Comparison of ENCODE assay signal across 8 cellular contexts in genomic region chr16:50151744-50152143, GRCh38. TPM values are rescaled to one million over a fixed set of nuclear protein-coding genes. Genes with fewer than 3 reads are reported as not detected.
DNase-seq lines count a peak whose midpoint lies in the region; ATAC-seq and TF ChIP-seq lines count a peak whose summit lies in the region.

No MANE protein-coding gene starts in this region.

- H3K4me1 ChIP-seq in fibroblast of lung (ENCODE audit: control insufficient read depth, extremely low read depth, insufficient read depth, low read length), result peaks cover 3% of the 10 kb centered on the region

- CTCF ChIA-PET in WTC11 (lab: Charles Lee), result interaction anchor here (1.0 to 1.4 kb wide), 3 partner anchors 16 to 127 kb away, joined by 4 to 12 read pairs (median 6); partner anchors contain the start of gene CNEP1R1

- no peaks in the 10 kb centered on the region for H3K9me3 ChIP-seq in fibroblast of lung (ENCODE audit: control insufficient read depth, insufficient read depth, low read depth, low read length)

- H3K27ac ChIP-seq in fibroblast of lung (ENCODE audit: insufficient read depth, low read length), result no peak overlapping the region

- no peaks in the 10 kb centered on the region for H4K20me1 ChIP-seq in fibroblast of lung (ENCODE audit: control insufficient read depth, extremely low read depth, insufficient read depth, low read length)

- H2AFZ ChIP-seq in fibroblast of lung (ENCODE audit: low read length), result peak overlapping the region; percentile 96

- H3K36me3 ChIP-seq in fibroblast of lung (ENCODE audit: control insufficient read depth, insufficient read depth, low read length), result no peaks in the 10 kb centered on the region

- H3K4me3 ChIP-seq in GM12864 (ENCODE audit: low read depth, low read length), result peak overlapping the region; percentile 70; the same call in 1 of the 2 replicates
- H3K4me3 ChIP-seq in fibroblast of lung (replicated peaks in 1 of 4; ENCODE audit: control extremely low read depth in 1 of 4, insufficient read depth in 1 of 4, low read depth in 3 of 4, low read length in 4 of 4), result peak overlapping the region in 1 of 4 experiments; percentile 75

- H3K79me2 ChIP-seq in fibroblast of lung (ENCODE audit: control insufficient read depth, insufficient read depth, low read length), result peaks cover 31% of the 10 kb centered on the region

- no peaks in the 10 kb centered on the region for H3K36me3 Mint-ChIP-seq in WTC11

- no peak for ATAC-seq in WTC11
- no peak for ATAC-seq in HG02763 (IDR thresholded peaks at IDR 0.05; ENCODE audit: unreplicated experiment)

- H3K4me2 ChIP-seq in fibroblast of lung (ENCODE audit: extremely low read depth, insufficient read depth, low read length), result peak overlapping the region; percentile 86

- no peak for TF ChIP-seq CTCF in GM12864 (IDR thresholded peaks at IDR 0.05; ENCODE audit: low read depth, low read length, missing control alignments)
- TF ChIP-seq CTCF in WTC11 (IDR thresholded peaks at IDR 0.05), result no peak
- no peak for TF ChIP-seq CTCF in fibroblast of lung (conservative IDR thresholded peaks at IDR 0.05 in 1 of 2, IDR thresholded peaks at IDR 0.05 in 1 of 2; ENCODE audit: low read depth in 1 of 2, low read length in 2 of 2)
- TF ChIP-seq CTCF in GM20000 (IDR thresholded peaks at IDR 0.05; ENCODE audit: extremely low read depth, missing control alignments), result no peak

- POLR2A ChIA-PET in WTC11 (lab: Charles Lee), result interaction anchor here (0.6 kb wide), 1 partner anchor 59 kb away, joined by 3 read pairs; no protein-coding TSS in a partner anchor

- DNase-seq in GM12864 (ENCODE audit: low read depth) (no peak), WTC11 (ENCODE audit: low spot score) (no peak), fibroblast of lung (ENCODE audit: low read depth in 2 of 2) (no peak), NCI-H1930 (lab: John Stamatoyannopoulos, UW) (no peak), GM20000 (ENCODE audit: low spot score) (no peak), NCI-H82 treated with DMSO at 0.1 percent for 48 hours (lab: John Stamatoyannopoulos, UW; ENCODE audit: unreplicated experiment) (no peak)
- peak in 2 of 3 donors; percentile 11 to 14 for DNase-seq in stimulated activated CD4-positive, alpha-beta T cell treated with anti-CD3 and anti-CD28 coated beads, Interleukin-12 subunit alpha, Interleukin-12 subunit beta, amount 100 ng/mL, for 48 hours (ENCODE audit: low read depth in 2 of 3, low spot score in 1 of 3)

- H3K27me3 Mint-ChIP-seq in WTC11 (ENCODE audit: low read depth), result peaks cover 3% of the 10 kb centered on the region; the same call in 1 of the 2 replicates

- no peaks in the 10 kb centered on the region for H3K27me3 ChIP-seq in fibroblast of lung (ENCODE audit: control insufficient read depth, insufficient read depth, low read length)

- peak overlapping the region; percentile 86 for H3K4me3 Mint-ChIP-seq in WTC11

- H3K9me3 Mint-ChIP-seq in WTC11, result no peaks in the 10 kb centered on the region

- H3K4me1 Mint-ChIP-seq in WTC11, result peaks cover 24% of the 10 kb centered on the region

- peak overlapping the region; percentile 96 for H3K27ac Mint-ChIP-seq in WTC11

- no peak overlapping the region for H3K9ac ChIP-seq in fibroblast of lung (ENCODE audit: insufficient read depth, low read length)

TF ChIP-seq in WTC11, 78 proteins besides CTCF, POLR2A, EP300 and RAD21:
- TF ChIP-seq STAT6 (CRISPR knock-in tag; conservative IDR thresholded peaks at IDR 0.05; ENCODE audit: low read depth) (no peak), ATF2 (CRISPR knock-in tag; IDR thresholded peaks at IDR 0.05; ENCODE audit: borderline replicate concordance, low read depth) (no peak)

RNA-seq across cellular contexts. Expression of gene TENT4B, which starts 1.4 kb away (rescaled TPM):
- total RNA-seq in WTC11 (2021) (12.7 to 14.3 TPM (median 13.6 TPM) in 3 replicates), fibroblast of lung (11.0 and 12.2 TPM in 2 replicates)
- 11.1 and 12.3 TPM in 2 replicates for polyA plus RNA-seq in fibroblast of lung
- 6.7 TPM in 2 replicates for polyA plus RNA-seq in fibroblast of lung (2012)
- polyA minus RNA-seq in fibroblast of lung (ENCODE audit: low replicate concordance), result 4.0 and 6.1 TPM in 2 replicates

Comparison
In these comparisons a context has a peak if more than half of its experiments do, and no peak if none do; other contexts are left out.
1. DNase-seq: peak in stimulated activated CD4-positive, alpha-beta T cell treated with anti-CD3 and anti-CD28 coated beads, Interleukin-12 subunit alpha, Interleukin-12 subunit beta, amount 100 ng/mL, for 48 hours (2 of 3); none in GM12864 (single experiment), WTC11 (single experiment), fibroblast of lung (0 of 2), NCI-H1930 (0 of 2), GM20000 (single experiment) and NCI-H82 treated with DMSO at 0.1 percent for 48 hours (single experiment).